In the genomic region with DNA sequence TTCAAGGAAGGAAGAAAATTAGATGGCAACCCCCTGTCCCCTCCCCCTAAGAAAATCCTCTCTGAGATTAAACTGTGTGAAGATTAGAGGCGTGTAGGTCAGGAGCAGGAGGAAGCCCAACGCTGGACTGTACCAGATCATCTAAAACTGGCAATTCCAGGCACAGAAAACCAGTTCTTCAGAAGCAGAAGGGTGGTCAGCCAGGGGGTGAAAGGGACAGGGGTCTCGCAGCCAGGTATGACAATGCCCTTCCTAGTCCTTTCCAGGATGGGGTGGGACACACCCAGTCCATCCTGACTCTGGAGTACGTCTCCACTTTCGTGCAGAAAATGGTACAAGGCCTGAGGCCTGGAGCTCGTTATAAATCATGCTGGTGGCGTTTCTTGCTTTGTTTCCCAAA, we compare ENCODE assay signal across 13 cellular contexts. TPM values are rescaled to one million over a fixed set of nuclear protein-coding genes. Genes with fewer than 3 reads are reported as not detected.
DNase-seq lines count a peak whose midpoint lies in the region; ATAC-seq lines count a peak whose summit lies in the region.
"Had no signal": no experiment of that assay in that cellular context is flagged by ENCODE, and none has a peak within 500 bp of the region (broad histone marks: within the 10 kb centered on the region; RNA-seq: fewer than 3 reads in every experiment).

No MANE protein-coding gene starts in this region.

- peak overlapping the region; percentile 98 for H3K4me3 Mint-ChIP-seq in activated CD8-positive, alpha-beta memory T cell treated with anti-CD3 and anti-CD28 coated beads, Interleukin-2, amount 10 ng/mL, durations not matched to agents 7 days and 5 days
- H3K4me3 Mint-ChIP-seq in activated naive CD8-positive, alpha-beta T cell treated with anti-CD3 and anti-CD28 coated beads for 36 hours: peak overlapping the region; percentile 93
- peak overlapping the region; percentile 96 for H3K4me3 Mint-ChIP-seq in stimulated activated effector memory CD8-positive, alpha-beta T cell treated with anti-CD3 and anti-CD28 coated beads, Interleukin-12 subunit alpha, Interleukin-12 subunit beta, amount 100 ng/mL, for 72 hours

- H3K36me3 Mint-ChIP-seq in activated CD8-positive, alpha-beta memory T cell treated with anti-CD3 and anti-CD28 coated beads, Interleukin-2, amount 10 ng/mL, durations not matched to agents 7 days and 5 days: peaks cover 20% of the 10 kb centered on the region
- peaks cover 17% of the 10 kb centered on the region for H3K36me3 Mint-ChIP-seq in activated naive CD8-positive, alpha-beta T cell treated with anti-CD3 and anti-CD28 coated beads for 36 hours
- peaks cover 23% of the 10 kb centered on the region for H3K36me3 Mint-ChIP-seq in stimulated activated effector memory CD8-positive, alpha-beta T cell treated with anti-CD3 and anti-CD28 coated beads, Interleukin-12 subunit alpha, Interleukin-12 subunit beta, amount 100 ng/mL, for 72 hours

- no peaks in the 10 kb centered on the region for H3K9me3 Mint-ChIP-seq in activated CD8-positive, alpha-beta memory T cell treated with anti-CD3 and anti-CD28 coated beads, Interleukin-2, amount 10 ng/mL, durations not matched to agents 7 days and 5 days (ENCODE audit: low read depth)
- H3K9me3 Mint-ChIP-seq in activated naive CD8-positive, alpha-beta T cell treated with anti-CD3 and anti-CD28 coated beads for 36 hours: no peaks in the 10 kb centered on the region
- no peaks in the 10 kb centered on the region for H3K9me3 Mint-ChIP-seq in stimulated activated effector memory CD8-positive, alpha-beta T cell treated with anti-CD3 and anti-CD28 coated beads, Interleukin-12 subunit alpha, Interleukin-12 subunit beta, amount 100 ng/mL, for 72 hours

- DNase-seq in activated CD8-positive, alpha-beta memory T cell treated with anti-CD3 and anti-CD28 coated beads, Interleukin-2, amount 10 ng/mL, durations not matched to agents 7 days and 5 days: no peak
- no peak for DNase-seq in activated CD8-positive, alpha-beta memory T cell treated with anti-CD3 and anti-CD28 coated beads for 24 hours
- no peak for DNase-seq in Jurkat, Clone E6-1 (ENCODE audit: low read depth, low spot score)
- no peak for DNase-seq in activated naive CD8-positive, alpha-beta T cell treated with anti-CD3 and anti-CD28 coated beads for 36 hours
- DNase-seq in stimulated activated effector memory CD8-positive, alpha-beta T cell treated with anti-CD3 and anti-CD28 coated beads, Interleukin-12 subunit alpha, Interleukin-12 subunit beta, amount 100 ng/mL, for 72 hours (ENCODE audit: low spot score in 2 of 2): peak in 1 of 2 donors; percentile 62
- DNase-seq in activated CD4-positive, CD25-positive, alpha-beta regulatory T cell (lab: John Stamatoyannopoulos, UW): no peak
- DNase-seq in D341Med (ENCODE audit: low spot score): no peak
- no peak for DNase-seq in 8988T
- DNase-seq: GF-D8, NCI-H146, NCI-H82, retina, T1000 had no signal

- H3K4me3 ChIP-seq in Jurkat, Clone E6-1 (ENCODE audit: low read length): peak overlapping the region; percentile 63

- peak overlapping the region; percentile 99 for H3K27ac Mint-ChIP-seq in activated CD8-positive, alpha-beta memory T cell treated with anti-CD3 and anti-CD28 coated beads, Interleukin-2, amount 10 ng/mL, durations not matched to agents 7 days and 5 days
- peak overlapping the region; percentile 97 for H3K27ac Mint-ChIP-seq in activated naive CD8-positive, alpha-beta T cell treated with anti-CD3 and anti-CD28 coated beads for 36 hours
- H3K27ac Mint-ChIP-seq in stimulated activated effector memory CD8-positive, alpha-beta T cell treated with anti-CD3 and anti-CD28 coated beads, Interleukin-12 subunit alpha, Interleukin-12 subunit beta, amount 100 ng/mL, for 72 hours: peak overlapping the region; percentile 98

- no peaks in the 10 kb centered on the region for H3K27me3 Mint-ChIP-seq in activated CD8-positive, alpha-beta memory T cell treated with anti-CD3 and anti-CD28 coated beads, Interleukin-2, amount 10 ng/mL, durations not matched to agents 7 days and 5 days
- H3K27me3 Mint-ChIP-seq in activated naive CD8-positive, alpha-beta T cell treated with anti-CD3 and anti-CD28 coated beads for 36 hours: no peaks in the 10 kb centered on the region

- ATAC-seq in activated CD8-positive, alpha-beta memory T cell treated with anti-CD3 and anti-CD28 coated beads, Interleukin-2, amount 10 ng/mL, durations not matched to agents 7 days and 5 days: no peak
- no peak for ATAC-seq in stimulated activated effector memory CD8-positive, alpha-beta T cell treated with anti-CD3 and anti-CD28 coated beads, Interleukin-12 subunit alpha, Interleukin-12 subunit beta, amount 100 ng/mL, for 72 hours

- H3K4me1 Mint-ChIP-seq in activated CD8-positive, alpha-beta memory T cell treated with anti-CD3 and anti-CD28 coated beads, Interleukin-2, amount 10 ng/mL, durations not matched to agents 7 days and 5 days: peaks cover 62% of the 10 kb centered on the region
- peaks cover 65% of the 10 kb centered on the region for H3K4me1 Mint-ChIP-seq in activated naive CD8-positive, alpha-beta T cell treated with anti-CD3 and anti-CD28 coated beads for 36 hours
- peaks cover 44% of the 10 kb centered on the region for H3K4me1 Mint-ChIP-seq in stimulated activated effector memory CD8-positive, alpha-beta T cell treated with anti-CD3 and anti-CD28 coated beads, Interleukin-12 subunit alpha, Interleukin-12 subunit beta, amount 100 ng/mL, for 72 hours

- CTCF ChIA-PET in activated CD8-positive, alpha-beta memory T cell treated with anti-CD3 and anti-CD28 coated beads, Interleukin-2, amount 10 ng/mL, durations not matched to agents 7 days and 5 days (lab: Charles Lee): interaction anchor here (1.0 to 3.5 kb wide), 6 partner anchors 8 to 123 kb away, joined by 3 to 18 read pairs (median 4); no protein-coding TSS in a partner anchor

RNA-seq across cellular contexts. Expression of gene RHOH, which starts 3.3 kb away (rescaled TPM):
- 100 to 1,000 TPM; 136 to 145 TPM for total RNA-seq in activated CD8-positive, alpha-beta memory T cell treated with anti-CD3 and anti-CD28 coated beads, Interleukin-2, amount 10 ng/mL, durations not matched to agents 7 days and 5 days
- polyA plus RNA-seq in Jurkat, Clone E6-1 (2012; ENCODE audit: insufficient read depth, insufficient read length): 136 TPM
- 100 to 1,000 TPM; 112 to 114 TPM for total RNA-seq in activated naive CD8-positive, alpha-beta T cell treated with anti-CD3 and anti-CD28 coated beads for 36 hours
